ENCODE assay signal across 27 cellular contexts in the genomic region with DNA sequence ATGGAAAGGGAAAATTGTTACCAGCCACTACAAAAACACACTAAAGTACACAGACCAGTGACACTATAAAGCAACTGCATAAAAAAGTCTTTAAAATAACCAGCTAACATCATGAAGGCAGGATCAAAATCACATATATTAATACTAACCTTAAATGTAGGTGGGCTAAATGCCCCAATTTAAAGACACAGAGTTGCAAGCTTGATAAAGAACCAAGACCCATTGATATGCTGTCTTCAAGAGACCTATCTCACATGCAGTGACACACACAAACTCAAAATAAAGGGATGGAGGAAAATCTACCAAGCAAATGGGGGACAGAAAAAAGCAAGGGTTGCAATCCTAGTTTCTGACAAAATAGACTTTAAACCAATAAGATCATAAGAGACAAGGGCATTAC.
A peak's percentile ranks its signal among the peaks of the same experiment; 100 is the strongest.
DNase-seq lines count a peak whose midpoint lies in the region; TF ChIP-seq lines count a peak whose summit lies in the region.
"Had no signal": no experiment of that assay in that cellular context is flagged by ENCODE, and none has a peak within 500 bp of the region (broad histone marks: within the 10 kb centered on the region; RNA-seq: fewer than 3 reads in every experiment).

No MANE protein-coding gene starts in this region.

- H3K4me3 ChIP-seq in HEK293 (ENCODE audit: low read depth, low read length): no peak overlapping the region
- H3K4me3 ChIP-seq: A549; BLaER1; BLaER1 treated with 17β-estradiol and CSF1 and Interleukin-3, amounts not matched to agents 10 nM and 100 nM had no signal

- TF ChIP-seq CTCF in HEK293 (tag by site-specific recombination; IDR thresholded peaks at IDR 0.05): no peak

- no peaks in the 10 kb centered on the region for H3K36me3 ChIP-seq in HEK293 (ENCODE audit: control insufficient read depth in 2 of 2, insufficient read depth in 1 of 2, low read length in 2 of 2)
- H3K36me3 ChIP-seq: BE2C; BLaER1; BLaER1 treated with 17β-estradiol and CSF1 and Interleukin-3, amounts not matched to agents 10 nM and 100 nM had no signal

- POLR2A ChIA-PET in HEK293 (lab: Yijun Ruan, JAX): no interaction called here

- DNase-seq in DMS153 treated with DMSO at 0.1 percent for 48 hours (lab: John Stamatoyannopoulos, UW; ENCODE audit: unreplicated experiment): no peak
- DNase-seq: 8988T; ACHN; AML-193; BE2C; C1 segment of cervical spinal cord; Caco-2; Calu3; CD4-positive, alpha-beta memory T cell; CD4-positive, alpha-beta T cell; CD4-positive, CD25-positive, alpha-beta regulatory T cell; CD8-positive, alpha-beta memory T cell; CD8-positive, alpha-beta T cell; COR-L47; DMS 273 treated with DMSO at 0.1 percent for 48 hours; DMS153; DMS53; DMS79; DMS79 treated with DMSO at 0.1 percent for 48 hours; DND-41; EL had no signal

- no peaks in the 10 kb centered on the region for H3K4me1 ChIP-seq in HEK293 (ENCODE audit: control insufficient read depth, insufficient read depth, low read length)
- H3K4me1 ChIP-seq: A549; BE2C; BLaER1; BLaER1 treated with 17β-estradiol and CSF1 and Interleukin-3, amounts not matched to agents 10 nM and 100 nM; Caco-2 had no signal

- CTCF ChIA-PET in HEK293 (lab: Yijun Ruan, JAX): interaction anchor here (0.5 to 0.9 kb wide), 2 partner anchors 23 to 57 kb away, joined by 3 read pairs; no protein-coding TSS in a partner anchor

- no peaks in the 10 kb centered on the region for H3K9me3 ChIP-seq in HEK293 (ENCODE audit: control insufficient read depth, insufficient read depth, low read depth, low read length)
- H3K9me3 ChIP-seq: A549, BE2C had no signal

- no peak overlapping the region for H3K27ac ChIP-seq in HEK293 (ENCODE audit: extremely low read depth, low read depth, low read length)
- H3K27ac ChIP-seq: 22Rv1; A549; BLaER1; BLaER1 treated with 17β-estradiol and CSF1 and Interleukin-3, amounts not matched to agents 10 nM and 100 nM; C4-2B had no signal

TF ChIP-seq in HEK293, 187 proteins besides CTCF, POLR2A, EP300 and RAD21:
- TF ChIP-seq ZNF629 (tag by site-specific recombination; IDR thresholded peaks at IDR 0.05) (no peak), ZNF529 (tag by site-specific recombination; IDR thresholded peaks at IDR 0.05; ENCODE audit: insufficient replicate concordance) (peak; percentile 67), SETDB1 (IDR thresholded peaks at IDR 0.05; ENCODE audit: insufficient read length, low read length) (peak; percentile 58)
